In genomic region chr3:154209499-154209898, GRCh38 we compare ENCODE assay signal across 27 cellular contexts.
DNase-seq lines count a peak whose midpoint lies in the region; ATAC-seq, FAIRE-seq and TF ChIP-seq lines count a peak whose summit lies in the region.
"Had no signal": no experiment of that assay in that cellular context is flagged by ENCODE, and none has a peak within 500 bp of the region (broad histone marks: within the 10 kb centered on the region; RNA-seq: fewer than 3 reads in every experiment).

No MANE protein-coding gene starts in this region.

- H2BK12ac ChIP-seq in neuronal stem cell (ENCODE audit: low read length) = no peak overlapping the region

- ATAC-seq in stimulated activated naive CD8-positive, alpha-beta T cell treated with anti-CD3 and anti-CD28 coated beads, Interleukin-15, amount 100 ng/mL, for 72 hours = peak; percentile 45
- no peak for ATAC-seq in stimulated activated naive CD8-positive, alpha-beta T cell treated with anti-CD3 and anti-CD28 coated beads, Interleukin-15, Interleukin-2, amounts not matched to agents 100 U/mL and 50 U/mL, for 24 hours
- ATAC-seq in upper lobe of right lung = peak; percentile 36
- ATAC-seq: GM12878 had no signal

- H3K36me3 ChIP-seq in neuronal stem cell (replicated peaks in 1 of 2; ENCODE audit: control insufficient read depth in 2 of 2, insufficient read depth in 2 of 2, low read length in 2 of 2) (peaks cover 4 to 44% of the 10 kb centered on the region in 2 donors), upper lobe of right lung (no peaks in the 10 kb centered on the region)
- H3K36me3 ChIP-seq: BE2C, BLaER1 had no signal

- no peak overlapping the region for H2BK15ac ChIP-seq in neuronal stem cell (ENCODE audit: low read length)

- no peaks in the 10 kb centered on the region for H3K4me1 Mint-ChIP-seq in stimulated activated naive CD8-positive, alpha-beta T cell treated with anti-CD3 and anti-CD28 coated beads, Interleukin-15, amount 100 ng/mL, for 72 hours
- H3K4me1 Mint-ChIP-seq: CD14-positive monocyte; CD4-positive, alpha-beta memory T cell; CD4-positive, CD25-positive, alpha-beta regulatory T cell; CD8-positive, alpha-beta memory T cell had no signal

- H3K9me3 Mint-ChIP-seq in stimulated activated naive CD8-positive, alpha-beta T cell treated with anti-CD3 and anti-CD28 coated beads, Interleukin-15, amount 100 ng/mL, for 72 hours = peaks cover 0 to 10% of the 10 kb centered on the region in 2 donors

- no peak overlapping the region for H3K9ac ChIP-seq in neuronal stem cell (ENCODE audit: low read depth, low read length, poor library complexity)
- H3K9ac ChIP-seq: BLaER1 had no signal

- FAIRE-seq in H54 (lab: Jason Lieb, UNC) = no peak
- FAIRE-seq: A204.1, GM12878, GM12892, GM18507 had no signal

- H3K4me1 ChIP-seq in neuronal stem cell (ENCODE audit: control insufficient read depth in 2 of 2, insufficient read depth in 1 of 2, low read depth in 1 of 2, low read length in 2 of 2) = no peaks in the 10 kb centered on the region
- H3K4me1 ChIP-seq in upper lobe of right lung = no peaks in the 10 kb centered on the region
- H3K4me1 ChIP-seq: BE2C, BLaER1 had no signal

- no peak overlapping the region for H2BK120ac ChIP-seq in neuronal stem cell (ENCODE audit: low read depth, low read length)

- no peak overlapping the region for H3K27ac Mint-ChIP-seq in stimulated activated naive CD8-positive, alpha-beta T cell treated with anti-CD3 and anti-CD28 coated beads, Interleukin-15, amount 100 ng/mL, for 72 hours
- H3K27ac Mint-ChIP-seq: CD4-positive, alpha-beta memory T cell; CD4-positive, CD25-positive, alpha-beta regulatory T cell; CD8-positive, alpha-beta memory T cell had no signal

- intact Hi-C loops in upper lobe of right lung (cut with DNase I) = no loop called here

- H3K4me3 Mint-ChIP-seq in stimulated activated naive CD8-positive, alpha-beta T cell treated with anti-CD3 and anti-CD28 coated beads, Interleukin-15, amount 100 ng/mL, for 72 hours = no peak overlapping the region
- H3K4me3 Mint-ChIP-seq: CD14-positive monocyte; CD4-positive, alpha-beta memory T cell; CD4-positive, CD25-positive, alpha-beta regulatory T cell; CD8-positive, alpha-beta memory T cell had no signal

- H3K79me1 ChIP-seq in neuronal stem cell (ENCODE audit: low read depth, low read length) = no peaks in the 10 kb centered on the region

- H3K14ac ChIP-seq in neuronal stem cell (ENCODE audit: low read length) = no peak overlapping the region

- TF ChIP-seq POLR2A in H54 (IDR thresholded peaks at IDR 0.05; ENCODE audit: low read depth, low read length) = no peak

- no peak for TF ChIP-seq CTCF in upper lobe of right lung (IDR thresholded peaks at IDR 0.05)

- H3K27me3 ChIP-seq in neuronal stem cell (ENCODE audit: control insufficient read depth in 3 of 3, insufficient read depth in 3 of 3, low read depth in 1 of 3, low read length in 3 of 3) (no peaks in the 10 kb centered on the region), upper lobe of right lung (no peaks in the 10 kb centered on the region)
- H3K27me3 ChIP-seq: BE2C, BLaER1 had no signal

- H3K27me3 Mint-ChIP-seq in stimulated activated naive CD8-positive, alpha-beta T cell treated with anti-CD3 and anti-CD28 coated beads, Interleukin-15, amount 100 ng/mL, for 72 hours = peaks cover 16% of the 10 kb centered on the region

- H3K4me2 ChIP-seq in neuronal stem cell (ENCODE audit: insufficient read depth, low read length, poor library complexity, severe bottlenecking) = no peak overlapping the region
- H3K4me2 ChIP-seq: BLaER1 had no signal

- no peak overlapping the region for H2AK5ac ChIP-seq in neuronal stem cell (ENCODE audit: low read depth, low read length)

- no peak overlapping the region for H2AFZ ChIP-seq in neuronal stem cell (ENCODE audit: low read length)

- H3K4ac ChIP-seq in neuronal stem cell (ENCODE audit: low read length) = peak overlapping the region; percentile 53

- no CpG with 5 or more reads among the region's 8 CpGs for WGBS in neuronal stem cell (ENCODE audit: extremely low coverage in 2 of 2, insufficient read length in 2 of 2, insufficient replicate concordance in 1 of 2), 2 donors

- no peak overlapping the region for H4K8ac ChIP-seq in neuronal stem cell (ENCODE audit: low read depth, low read length)

- H3K23ac ChIP-seq in neuronal stem cell (ENCODE audit: low read depth, low read length, poor library complexity) = no peak overlapping the region

- H3K27ac ChIP-seq in neuronal stem cell (replicated peaks; ENCODE audit: low read length) (no peak overlapping the region), upper lobe of right lung (no peak overlapping the region)
- H3K27ac ChIP-seq: BLaER1 had no signal

- H3K18ac ChIP-seq in neuronal stem cell (ENCODE audit: low read length) = no peak overlapping the region

- no peak overlapping the region for H3K4me3 ChIP-seq in neuronal stem cell (ENCODE audit: low read length in 2 of 2)
- H3K4me3 ChIP-seq in upper lobe of right lung = no peak overlapping the region
- H3K4me3 ChIP-seq: BLaER1, GM12878 had no signal

- no peak overlapping the region for H4K91ac ChIP-seq in neuronal stem cell (ENCODE audit: low read depth, low read length, poor library complexity)

- DNase-seq in stimulated activated naive CD8-positive, alpha-beta T cell treated with anti-CD3 and anti-CD28 coated beads, Interleukin-15, amount 100 ng/mL, for 72 hours = no peak
- no peak for DNase-seq in stimulated activated naive CD8-positive, alpha-beta T cell treated with anti-CD3 and anti-CD28 coated beads, Interleukin-15, Interleukin-2, amounts not matched to agents 100 U/mL and 50 U/mL, for 24 hours
- DNase-seq in neuronal stem cell (ENCODE audit: low spot score) (no peak), upper lobe of right lung (no peak), globus pallidus (ENCODE audit: low spot score) (no peak), H54 (ENCODE audit: insufficient read length, low spot score) (no peak)
- DNase-seq: 8988T; ACHN; BE2C; C1 segment of cervical spinal cord; CD4-positive, CD25-positive, alpha-beta regulatory T cell; CD8-positive, alpha-beta memory T cell; COR-L47; DMS 273 treated with DMSO at 0.1 percent for 48 hours; DMS153; DMS53; DMS79; DND-41; EL; GDM1 had no signal

- peak overlapping the region; percentile 75 for H2BK5ac ChIP-seq in neuronal stem cell (ENCODE audit: low read length)

- peaks cover 8 to 36% of the 10 kb centered on the region in 2 donors for H3K9me3 ChIP-seq in neuronal stem cell (replicated peaks in 1 of 2; ENCODE audit: control insufficient read depth in 2 of 2, insufficient read depth in 1 of 2, low read depth in 1 of 2, low read length in 2 of 2)
- no peaks in the 10 kb centered on the region for H3K9me3 ChIP-seq in upper lobe of right lung
- H3K9me3 ChIP-seq: BE2C, BLaER1 had no signal
